ENCODE assay signal across 8 cellular contexts in the genomic region with DNA sequence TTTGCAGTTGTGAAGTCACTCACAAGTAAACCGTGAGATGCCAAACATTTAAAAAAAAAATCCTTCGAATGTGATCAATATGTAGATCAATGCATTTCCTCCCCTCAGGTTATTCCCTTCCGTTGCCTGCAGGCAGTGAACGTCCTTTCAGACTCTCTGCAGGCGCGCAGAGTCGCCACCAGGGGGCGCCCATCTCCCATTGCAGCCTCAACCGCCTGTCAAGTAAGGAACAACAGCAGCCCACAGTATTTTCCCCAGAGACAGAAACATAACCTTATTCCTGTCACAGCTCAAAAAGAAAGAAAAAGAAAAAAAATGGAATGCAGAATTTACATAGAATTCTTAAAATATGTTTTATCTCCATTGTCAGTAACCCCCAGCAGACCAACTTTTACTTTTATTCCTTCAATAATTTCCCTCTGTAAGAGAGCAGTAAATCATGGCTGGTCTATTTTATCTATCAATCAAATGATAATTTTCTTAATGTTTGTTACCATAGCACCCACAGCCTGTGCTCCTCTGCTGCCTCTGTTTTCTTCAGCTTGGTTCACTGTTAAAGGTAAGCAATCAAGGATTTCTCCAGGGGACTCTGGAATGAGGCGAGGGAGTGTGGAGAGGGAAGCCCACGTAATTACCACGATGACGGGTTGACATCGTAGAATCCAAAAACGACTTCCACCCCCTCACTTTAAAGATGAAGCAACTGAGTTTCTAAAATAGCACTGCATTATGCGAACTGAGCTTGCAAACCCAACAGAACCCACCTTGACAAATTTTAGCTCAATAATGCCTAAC.
A peak's percentile ranks its signal among the peaks of the same experiment; 100 is the strongest.
DNase-seq lines count a peak whose midpoint lies in the region; ATAC-seq and TF ChIP-seq lines count a peak whose summit lies in the region.

No MANE protein-coding gene starts in this region.

- H3K36me3 ChIP-seq in BE2C, result no peaks in the 10 kb centered on the region

- DNase-seq in BE2C, result peak; percentile 79
- DNase-seq in NCI-H2107 treated with DMSO at 0.1 percent for 48 hours (lab: John Stamatoyannopoulos, UW; ENCODE audit: unreplicated experiment), result peak; percentile 42
- peak; percentile 70 for DNase-seq in activated CD4-positive, alpha-beta T cell treated with anti-CD3 and anti-CD28 coated beads for 48 hours
- peak; percentile 47 to 79 for DNase-seq in dermis microvascular lymphatic vessel endothelial cell (ENCODE audit: low read depth in 2 of 2)
- peak; percentile 81 to 85 for DNase-seq in lung microvascular endothelial cell (ENCODE audit: low read depth in 2 of 2)
- DNase-seq in stimulated activated CD8-positive, alpha-beta memory T cell treated with anti-CD3 and anti-CD28 coated beads, Interleukin-15, amount 100 ng/mL, for 48 hours (ENCODE audit: low read depth in 2 of 2), result peak; percentile 22 to 32

- TF ChIP-seq CTCF in BE2C (IDR thresholded peaks at IDR 0.05; ENCODE audit: low read depth, low read length), result peak; percentile 100

- H3K27me3 ChIP-seq in BE2C, result no peaks in the 10 kb centered on the region

- H3K4me1 ChIP-seq in BE2C, result peaks cover 14% of the 10 kb centered on the region; the same call in 1 of the 2 replicates

- no peak overlapping the region for H3K4me3 ChIP-seq in BE2C (ENCODE audit: low read depth, low read length)

- ATAC-seq in GM18868 (IDR thresholded peaks at IDR 0.05; ENCODE audit: unreplicated experiment) (peak; percentile 98), HG03060 (IDR thresholded peaks at IDR 0.05; ENCODE audit: low read depth, unreplicated experiment) (peak; percentile 91)

- H3K9me3 ChIP-seq in BE2C, result no peaks in the 10 kb centered on the region

Comparison
In these comparisons a context has a peak if more than half of its experiments do, and no peak if none do; other contexts are left out.
1. DNase-seq: peak in every context shown above with its lines; median percentile 83 in lung microvascular endothelial cell; 79 in BE2C; 70 in activated CD4-positive, alpha-beta T cell treated with anti-CD3 and anti-CD28 coated beads for 48 hours; 63 in dermis microvascular lymphatic vessel endothelial cell; 42 in NCI-H2107 treated with DMSO at 0.1 percent for 48 hours; 27 in stimulated activated CD8-positive, alpha-beta memory T cell treated with anti-CD3 and anti-CD28 coated beads, Interleukin-15, amount 100 ng/mL, for 48 hours.